In the genomic region with DNA sequence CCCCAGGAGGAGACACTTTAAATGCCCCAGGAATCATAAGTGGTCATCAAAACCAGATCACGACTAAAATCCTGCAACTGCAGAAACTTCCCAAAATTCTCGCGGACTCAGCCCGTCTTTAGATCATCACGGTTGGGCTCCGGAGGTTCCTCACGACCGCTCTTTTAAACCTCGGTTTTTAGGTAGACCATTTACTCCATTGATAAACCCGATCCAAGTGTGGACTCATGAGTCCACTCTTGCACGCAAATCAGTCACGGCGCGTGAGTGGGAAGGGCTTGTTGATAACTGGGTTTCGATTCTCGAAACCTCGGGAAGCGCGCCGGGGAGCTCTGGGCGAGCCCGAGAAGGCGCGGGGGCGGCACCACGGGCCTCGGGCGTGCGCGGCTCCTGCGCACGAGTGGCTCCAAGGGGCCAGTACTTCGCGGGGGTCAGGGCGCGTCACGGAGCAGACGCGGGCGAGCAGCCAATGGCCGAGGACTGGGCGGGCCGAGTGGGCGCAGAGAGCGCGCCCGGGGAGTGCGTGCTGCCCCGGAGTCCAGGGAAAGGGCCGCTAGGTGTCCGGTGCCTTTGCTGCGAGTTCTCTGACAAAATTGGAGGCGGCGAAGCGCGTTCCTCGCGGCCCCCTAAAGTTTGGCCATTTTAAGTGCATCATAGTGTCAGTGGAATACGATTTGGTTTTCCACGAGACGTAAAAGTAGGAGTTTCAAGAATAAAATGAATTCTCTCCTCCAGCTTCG, we compare ENCODE assay signal across 8 cellular contexts. TPM values are rescaled to one million over a fixed set of nuclear protein-coding genes. Genes with fewer than 3 reads are reported as not detected.
DNase-seq lines count a peak whose midpoint lies in the region; ATAC-seq and TF ChIP-seq lines count a peak whose summit lies in the region.

No MANE protein-coding gene starts in this region.

- peaks cover 29 to 30% of the 10 kb centered on the region in 2 experiments for H3K4me1 Mint-ChIP-seq in H9
- peaks cover 18% of the 10 kb centered on the region for H3K4me1 Mint-ChIP-seq in T-helper 2 cell treated with Interferon-gamma antibody and Interleukin-4, amounts not matched to agents 5 μg/mL and 100 μg/mL, for 36 hours (ENCODE audit: low read depth)
- H3K4me1 Mint-ChIP-seq in progenitor cell of endocrine pancreas (ENCODE audit: low read depth) = peaks cover 15% of the 10 kb centered on the region

- H3K27ac Mint-ChIP-seq in H9 (peak overlapping the region in 2 of 3 experiments; percentile 35 to 81; a peak in 3 of 7 replicates), progenitor cell of endocrine pancreas (peak overlapping the region; percentile 99)
- peak overlapping the region; percentile 84 for H3K27ac Mint-ChIP-seq in T-helper 2 cell treated with Interferon-gamma antibody and Interleukin-4, amounts not matched to agents 5 μg/mL and 100 μg/mL, for 36 hours

- WGBS in H9 (ENCODE audit: extremely low coverage, insufficient read length, low lambda C conversion rate) = no CpG with 5 or more reads among the region's 62 CpGs

- H3K9me3 ChIP-seq in H9 (ENCODE audit: control insufficient read depth, low read depth, low read length) (no peaks in the 10 kb centered on the region), MG63 (no peaks in the 10 kb centered on the region), upper lobe of right lung (no peaks in the 10 kb centered on the region)

- no peaks in the 10 kb centered on the region for H3K79me2 ChIP-seq in H9 (ENCODE audit: insufficient read depth, low read length)

- no peak overlapping the region for H3K18ac ChIP-seq in H9 (ENCODE audit: insufficient read length, low read depth, low read length)

- H3K23ac ChIP-seq in H9 (ENCODE audit: insufficient read length, low read depth, low read length) = no peak overlapping the region

- H3K27me3 ChIP-seq in H9 (ENCODE audit: insufficient read depth, low read length) (peaks cover 7% of the 10 kb centered on the region; the same call in 1 of the 2 replicates), MG63 (no peaks in the 10 kb centered on the region), upper lobe of right lung (no peaks in the 10 kb centered on the region)

- no peak overlapping the region for H2AFZ ChIP-seq in H9 (ENCODE audit: low read length)

- intact Hi-C loops in left ventricle myocardium superior (cut with micrococcal nuclease) = loop anchor here (5.0 to 10.0 kb wide), 2 partner anchors 292 to 1146 kb away; no protein-coding TSS in a partner anchor
- intact Hi-C loops in upper lobe of right lung (cut with DNase I) = no loop called here

- H3K23me2 ChIP-seq in H9 (ENCODE audit: insufficient read length, low read depth, low read length, poor library complexity, severe bottlenecking) = peaks cover 12% of the 10 kb centered on the region

- H3K4me3 Mint-ChIP-seq in H9 (peak overlapping the region; percentile 90 to 91), progenitor cell of endocrine pancreas (ENCODE audit: low read depth) (peak overlapping the region; percentile 94)
- H3K4me3 Mint-ChIP-seq in T-helper 2 cell treated with Interferon-gamma antibody and Interleukin-4, amounts not matched to agents 5 μg/mL and 100 μg/mL, for 36 hours = peak overlapping the region; percentile 92

- DNase-seq in GM04503 (ENCODE audit: low read depth) = peak; percentile 70
- DNase-seq in H9 = peak; percentile 76
- peak; percentile 92 for DNase-seq in MG63
- peak; percentile 59 for DNase-seq in T-helper 2 cell treated with Interferon-gamma antibody and Interleukin-4, amounts not matched to agents 5 μg/mL and 100 μg/mL, for 36 hours (ENCODE audit: low spot score)
- DNase-seq in anterior cingulate cortex (lab: John Stamatoyannopoulos, UW) = peak in 53 of 58 donors; percentile 40 to 85 (median 70)
- DNase-seq in left ventricle myocardium superior = peak; percentile 98
- peak; percentile 75 for DNase-seq in progenitor cell of endocrine pancreas (ENCODE audit: low spot score, unreplicated experiment)
- peak; percentile 97 for DNase-seq in upper lobe of right lung

- no peaks in the 10 kb centered on the region for H3K79me1 ChIP-seq in H9 (ENCODE audit: insufficient read depth, low read depth, low read length, poor library complexity, severe bottlenecking)

- no peak overlapping the region for H2BK5ac ChIP-seq in H9 (ENCODE audit: insufficient read length, low read length)

- H3K27ac ChIP-seq in H9 (ENCODE audit: insufficient read length, low read depth, low read length) = no peak overlapping the region
- peak overlapping the region; percentile 94 for H3K27ac ChIP-seq in upper lobe of right lung

- no peak overlapping the region for H2BK120ac ChIP-seq in H9 (ENCODE audit: low read depth, low read length, poor library complexity, severe bottlenecking)

- no peak overlapping the region for H3T11ph ChIP-seq in H9 (ENCODE audit: low read length)

- H3K4me2 ChIP-seq in H9 (ENCODE audit: insufficient read depth, insufficient read length, low read length) = peak overlapping the region; percentile 70

- no peak overlapping the region for H4K5ac ChIP-seq in H9 (ENCODE audit: insufficient read length, low read depth, low read length)

- H3K9ac ChIP-seq in H9 (ENCODE audit: extremely low read depth, insufficient read length, low read length) = no peak overlapping the region

- peaks cover 27% of the 10 kb centered on the region for H3K36me3 ChIP-seq in MG63
- H3K36me3 ChIP-seq in upper lobe of right lung = no peaks in the 10 kb centered on the region

- TF ChIP-seq CTCF in H9 (conservative IDR thresholded peaks at IDR 0.05) (no peak), progenitor cell of endocrine pancreas (IDR thresholded peaks at IDR 0.05; ENCODE audit: unreplicated experiment) (no peak), upper lobe of right lung (IDR thresholded peaks at IDR 0.05) (no peak)

- H2BK20ac ChIP-seq in H9 (ENCODE audit: low read depth, low read length, poor library complexity, severe bottlenecking) = no peak overlapping the region

- no peak overlapping the region for H4K91ac ChIP-seq in H9 (ENCODE audit: insufficient read length, low read depth, low read length)

- no peak overlapping the region for H3K4ac ChIP-seq in H9 (ENCODE audit: low read depth, low read length)

- peak; percentile 81 for ATAC-seq in left ventricle myocardium superior
- ATAC-seq in upper lobe of right lung = peak; percentile 88

- no peak overlapping the region for H2BK15ac ChIP-seq in H9 (ENCODE audit: low read depth, low read length)

- peaks cover 43% of the 10 kb centered on the region for H3K27me3 Mint-ChIP-seq in H9 (ENCODE audit: low read depth)
- H3K27me3 Mint-ChIP-seq in T-helper 2 cell treated with Interferon-gamma antibody and Interleukin-4, amounts not matched to agents 5 μg/mL and 100 μg/mL, for 36 hours (ENCODE audit: low read depth) = peaks cover 64% of the 10 kb centered on the region
- no peaks in the 10 kb centered on the region for H3K27me3 Mint-ChIP-seq in progenitor cell of endocrine pancreas

- H2BK12ac ChIP-seq in H9 (ENCODE audit: insufficient read length, low read depth, low read length) = no peak overlapping the region

- H3K4me3 ChIP-seq in MG63 = peak overlapping the region; percentile 98
- H3K4me3 ChIP-seq in upper lobe of right lung = peak overlapping the region; percentile 84

- no peak overlapping the region for H3K14ac ChIP-seq in H9 (ENCODE audit: insufficient read depth, low read length)

- H4K20me1 ChIP-seq in H9 (ENCODE audit: control insufficient read depth, insufficient read depth, insufficient read length) = no peaks in the 10 kb centered on the region

- H3K4me1 ChIP-seq in H9 (ENCODE audit: insufficient read depth, low read length) (no peaks in the 10 kb centered on the region), upper lobe of right lung (peaks cover 3% of the 10 kb centered on the region)

- no peak overlapping the region for H2AK5ac ChIP-seq in H9 (ENCODE audit: insufficient read length, low read length)

- no peak overlapping the region for H4K8ac ChIP-seq in H9 (replicated peaks; ENCODE audit: insufficient read length, low read depth, low read length)

- no peak overlapping the region for H3K56ac ChIP-seq in H9 (ENCODE audit: insufficient read length, low read depth, low read length)

- H3K9me3 Mint-ChIP-seq in H9 (peaks cover 0 to 2% of the 10 kb centered on the region in 2 experiments; a peak in 1 of 5 replicates), progenitor cell of endocrine pancreas (ENCODE audit: low read depth) (no peaks in the 10 kb centered on the region)
- no peaks in the 10 kb centered on the region for H3K9me3 Mint-ChIP-seq in T-helper 2 cell treated with Interferon-gamma antibody and Interleukin-4, amounts not matched to agents 5 μg/mL and 100 μg/mL, for 36 hours

- H3K36me3 Mint-ChIP-seq in H9 (ENCODE audit: insufficient read depth in 1 of 3, low read depth in 3 of 3) = peaks cover 0 to 3% (median 0%) of the 10 kb centered on the region in 3 experiments; a peak in 2 of 7 replicates
- peaks cover 3% of the 10 kb centered on the region for H3K36me3 Mint-ChIP-seq in T-helper 2 cell treated with Interferon-gamma antibody and Interleukin-4, amounts not matched to agents 5 μg/mL and 100 μg/mL, for 36 hours (ENCODE audit: low read depth)
- peaks cover 2% of the 10 kb centered on the region for H3K36me3 Mint-ChIP-seq in progenitor cell of endocrine pancreas (ENCODE audit: insufficient read depth)

RNA-seq across cellular contexts. Expression of a gene that starts 0.7 kb away (rescaled TPM):
- total RNA-seq in H9 (2021) (1.4 and 1.6 TPM in 2 replicates), left ventricle myocardium superior (69.4 TPM), progenitor cell of endocrine pancreas (8.1 and 9.6 TPM in 2 replicates), upper lobe of right lung (17.2 TPM)
- total RNA-seq in MG63 (2014; rRNA removed; shearing (Covaris generic); ENCODE audit: low replicate concordance) = 16.4 and 22.0 TPM in 2 replicates
